8 cellular contexts compared by ENCODE assay signal in genomic region chr5:151151793-151152192, GRCh38. TPM values are rescaled to one million over a fixed set of nuclear protein-coding genes. Genes with fewer than 3 reads are reported as not detected.
A peak's percentile ranks its signal among the peaks of the same experiment; 100 is the strongest.
DNase-seq lines count a peak whose midpoint lies in the region; ATAC-seq and TF ChIP-seq lines count a peak whose summit lies in the region.

No MANE protein-coding gene starts in this region.

- ATAC-seq in GM18519 (IDR thresholded peaks at IDR 0.05; ENCODE audit: low FRiP score, unreplicated experiment), result peak; percentile 36
- ATAC-seq in HG03045 (IDR thresholded peaks at IDR 0.05; ENCODE audit: unreplicated experiment), result peak; percentile 43
- peak; percentile 75 for ATAC-seq in activated T-helper 17 cell treated with anti-CD3 and anti-CD28 coated beads, Interleukin-2, amount 50 U/mL, for 72 hours (replicated peaks)

- H3K23ac ChIP-seq in mesenchymal stem cell (ENCODE audit: low read length in 2 of 2), result no peak overlapping the region

- H3K9me3 ChIP-seq in mesenchymal stem cell (ENCODE audit: control insufficient read depth, low read length), result no peaks in the 10 kb centered on the region
- no peaks in the 10 kb centered on the region for H3K9me3 ChIP-seq in thyroid gland

- no peaks in the 10 kb centered on the region for H3K27me3 Mint-ChIP-seq in activated T-helper 17 cell treated with anti-CD3 and anti-CD28 coated beads, Interleukin-2, amount 50 U/mL, for 72 hours

- no peak for TF ChIP-seq POLR2A in thyroid gland (IDR thresholded peaks at IDR 0.05)

- no peaks in the 10 kb centered on the region for H3K27me3 ChIP-seq in mesenchymal stem cell (ENCODE audit: control insufficient read depth in 1 of 2, insufficient read depth in 1 of 2, low read length in 2 of 2)
- no peaks in the 10 kb centered on the region for H3K27me3 ChIP-seq in thyroid gland

- H2BK15ac ChIP-seq in mesenchymal stem cell (ENCODE audit: low read depth, poor library complexity, severe bottlenecking), result no peak overlapping the region

- peak overlapping the region; percentile 89 for H3K27ac ChIP-seq in mesenchymal stem cell (ENCODE audit: low read length, poor library complexity, severe bottlenecking)
- peak overlapping the region in 2 of 3 donors; percentile 39 to 62 for H3K27ac ChIP-seq in thyroid gland

- peak overlapping the region; percentile 34 for H2AK5ac ChIP-seq in mesenchymal stem cell (ENCODE audit: low read length, severe bottlenecking)

- H3K36me3 ChIP-seq in mesenchymal stem cell (ENCODE audit: control insufficient read depth in 1 of 2, insufficient read depth in 2 of 2, low read depth in 1 of 2, low read length in 2 of 2) (peaks cover 13 to 26% of the 10 kb centered on the region in 2 experiments), thyroid gland (peaks cover 0 to 4% of the 10 kb centered on the region in 2 donors)

- 83% methylated on average over 2 of the region's 5 CpGs for WGBS in mesenchymal stem cell
- WGBS in thyroid gland, 2 donors, result 73 to 83% methylated on average over 5 of the region's 5 CpGs

- H3K4me1 Mint-ChIP-seq in activated T-helper 17 cell treated with anti-CD3 and anti-CD28 coated beads, Interleukin-2, amount 50 U/mL, for 72 hours, result peaks cover 65% of the 10 kb centered on the region

- no peak overlapping the region for H2BK120ac ChIP-seq in mesenchymal stem cell (ENCODE audit: low read depth, low read length)

- no peak overlapping the region for H2AFZ ChIP-seq in mesenchymal stem cell (ENCODE audit: low read depth, low read length)

- H3K4me1 ChIP-seq in mesenchymal stem cell (ENCODE audit: control insufficient read depth, insufficient read depth, low read depth, low read length) (peaks cover 38% of the 10 kb centered on the region), thyroid gland (peaks cover 29 to 49% of the 10 kb centered on the region in 2 donors)

- H3K18ac ChIP-seq in mesenchymal stem cell (ENCODE audit: low read depth in 1 of 2, low read length in 2 of 2), result no peak overlapping the region

- H4K91ac ChIP-seq in mesenchymal stem cell (ENCODE audit: low read length), result no peak overlapping the region

- peak overlapping the region; percentile 54 for H3K9ac ChIP-seq in mesenchymal stem cell (ENCODE audit: low read length)

- H3K14ac ChIP-seq in mesenchymal stem cell (ENCODE audit: low read length in 2 of 2), result peak overlapping the region in 1 of 2 experiments; percentile 64

- intact Hi-C loops in thyroid gland (cut with DNase I), result no loop called here

- no peak overlapping the region for H2BK5ac ChIP-seq in mesenchymal stem cell (ENCODE audit: low read depth, low read length, poor library complexity, severe bottlenecking)

- peak overlapping the region; percentile 96 for H3K27ac Mint-ChIP-seq in activated T-helper 17 cell treated with anti-CD3 and anti-CD28 coated beads, Interleukin-2, amount 50 U/mL, for 72 hours

- H3K79me1 ChIP-seq in mesenchymal stem cell (replicated peaks; ENCODE audit: low read length, poor library complexity, severe bottlenecking), result no peaks in the 10 kb centered on the region

- no peaks in the 10 kb centered on the region for H3K9me3 Mint-ChIP-seq in activated T-helper 17 cell treated with anti-CD3 and anti-CD28 coated beads, Interleukin-2, amount 50 U/mL, for 72 hours

- peak; percentile 76 for DNase-seq in mesenchymal stem cell
- no peak for DNase-seq in thyroid gland
- no peak for DNase-seq in DMS79 (lab: John Stamatoyannopoulos, UW)
- no peak for DNase-seq in middle frontal gyrus (ENCODE audit: extremely low spot score, low spot score)
- DNase-seq in NK-92 (lab: John Stamatoyannopoulos, UW; ENCODE audit: unreplicated experiment), result no peak

- peaks cover 100% of the 10 kb centered on the region for H3K36me3 Mint-ChIP-seq in activated T-helper 17 cell treated with anti-CD3 and anti-CD28 coated beads, Interleukin-2, amount 50 U/mL, for 72 hours (ENCODE audit: low read depth)

- H2BK12ac ChIP-seq in mesenchymal stem cell (ENCODE audit: low read length in 2 of 2), result peak overlapping the region in 1 of 2 experiments; percentile 59

- peak overlapping the region; percentile 91 for H3K4me3 Mint-ChIP-seq in activated T-helper 17 cell treated with anti-CD3 and anti-CD28 coated beads, Interleukin-2, amount 50 U/mL, for 72 hours

- no peak for TF ChIP-seq CTCF in thyroid gland (IDR thresholded peaks at IDR 0.05)

- no peak overlapping the region for H3K4me2 ChIP-seq in mesenchymal stem cell (ENCODE audit: low read length, poor library complexity, severe bottlenecking)

- peak overlapping the region; percentile 29 to 35 for H3K4ac ChIP-seq in mesenchymal stem cell (ENCODE audit: low read depth in 1 of 2, low read length in 2 of 2)

- H3K4me3 ChIP-seq in mesenchymal stem cell (ENCODE audit: insufficient read depth in 1 of 2, low read depth in 1 of 2, low read length in 2 of 2) (no peak overlapping the region), thyroid gland (replicated peaks in 1 of 3) (no peak overlapping the region)

- H4K8ac ChIP-seq in mesenchymal stem cell (ENCODE audit: low read length), result no peak overlapping the region

RNA-seq across cellular contexts. Expression of gene ANXA6, which starts 5.8 kb away (rescaled TPM):
- total RNA-seq in activated T-helper 17 cell treated with anti-CD3 and anti-CD28 coated beads, Interleukin-2, amount 50 U/mL, for 72 hours, result 100 to 1,000 TPM; 432 to 559 TPM
- polyA plus RNA-seq in mesenchymal stem cell (2013, experiment 1 of 2), result 338 TPM
- 340 TPM for polyA plus RNA-seq in mesenchymal stem cell (2013, experiment 2 of 2)
- total RNA-seq in thyroid gland, result 100 to 1,000 TPM; 122 to 283 (median 180) TPM
